In the genomic region with DNA sequence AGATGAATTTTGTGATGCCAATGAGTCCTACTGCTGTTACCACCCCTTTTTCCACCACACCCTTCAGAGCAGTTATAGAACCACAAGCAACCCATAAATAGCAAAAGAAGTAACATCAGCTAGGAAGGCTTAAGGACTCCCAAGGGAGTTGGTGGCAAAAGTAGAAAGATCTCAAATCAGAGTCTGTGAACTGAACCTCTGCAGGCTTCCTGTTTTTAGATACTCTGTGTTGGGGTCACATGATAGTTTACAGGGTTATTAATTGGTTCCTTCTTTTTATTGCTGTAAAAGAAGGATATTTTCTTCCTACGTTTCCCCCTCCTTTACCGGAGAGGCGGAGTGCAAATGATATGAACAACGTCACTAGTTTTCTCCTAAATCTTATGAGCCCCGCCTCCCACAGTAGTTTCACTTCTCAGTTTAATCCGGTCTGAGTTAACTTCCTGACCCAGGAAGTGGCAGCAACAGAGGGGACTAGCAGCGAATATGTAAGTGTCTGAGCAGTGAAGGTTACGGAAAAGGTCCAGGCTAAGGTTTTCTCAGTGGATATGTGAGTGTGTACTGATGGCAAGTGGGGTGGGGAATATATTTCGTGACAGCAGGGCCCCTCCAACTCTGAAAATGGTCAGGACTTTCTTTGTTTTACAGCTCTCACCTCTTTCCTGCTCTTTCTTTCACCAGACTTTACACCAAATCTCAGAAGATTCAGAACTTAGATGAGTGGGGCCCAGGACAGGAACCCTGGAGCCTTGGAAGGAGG, we compare ENCODE assay signal across 9 cellular contexts. TPM values are rescaled to one million over a fixed set of nuclear protein-coding genes. Genes with fewer than 3 reads are reported as not detected.
DNase-seq lines count a peak whose midpoint lies in the region; ATAC-seq and TF ChIP-seq lines count a peak whose summit lies in the region.
"Had no signal": no experiment of that assay in that cellular context is flagged by ENCODE, and none has a peak within 500 bp of the region (broad histone marks: within the 10 kb centered on the region; RNA-seq: fewer than 3 reads in every experiment).

TRIM38 (plus strand) TSS at position 435 of the 760 bp plus-strand sequence. CDS start 3,721 bp downstream, outside the sequence.

- ATAC-seq in GM18870 (IDR thresholded peaks at IDR 0.05; ENCODE audit: unreplicated experiment) (peak; percentile 70), HG03097 (IDR thresholded peaks at IDR 0.05; ENCODE audit: low FRiP score, unreplicated experiment) (peak; percentile 65)

- no peaks in the 10 kb centered on the region for H3K79me1 ChIP-seq in neuronal stem cell (ENCODE audit: low read depth, low read length)

- H3K4ac ChIP-seq in neuronal stem cell (ENCODE audit: low read length) = no peak within 1 kb of the TSS

- peaks cover 16% of the 10 kb centered on the region for H3K4me1 ChIP-seq in PC-9 (replicated peaks; ENCODE audit: insufficient read depth)
- H3K4me1 ChIP-seq in neuronal stem cell (ENCODE audit: control insufficient read depth in 2 of 2, insufficient read depth in 1 of 2, low read depth in 1 of 2, low read length in 2 of 2) = peaks cover 2 to 3% of the 10 kb centered on the region in 2 donors

- no peak within 1 kb of the TSS for H2BK120ac ChIP-seq in neuronal stem cell (ENCODE audit: low read depth, low read length)

- H3K4me3 ChIP-seq in AG09309 (ENCODE audit: control insufficient read depth, low read depth, low read length) (peak within 1 kb of the TSS; percentile 41), PC-9 (peak within 1 kb of the TSS; percentile 91), neuronal stem cell (ENCODE audit: low read length in 2 of 2) (no peak within 1 kb of the TSS)

- WGBS in neuronal stem cell (ENCODE audit: extremely low coverage in 2 of 2, insufficient read length in 2 of 2, insufficient replicate concordance in 1 of 2), 2 donors = no CpG with 5 or more reads among the region's 9 CpGs

- peaks cover 12% of the 10 kb centered on the region for H3F3A ChIP-seq in PC-9 (ENCODE audit: insufficient read depth, low read depth)

- H3K9me3 ChIP-seq in PC-9 (ENCODE audit: insufficient read depth, low read depth) (no peaks in the 10 kb centered on the region), neuronal stem cell (replicated peaks in 1 of 2; ENCODE audit: control insufficient read depth in 2 of 2, insufficient read depth in 1 of 2, low read depth in 1 of 2, low read length in 2 of 2) (peaks cover 5 to 24% of the 10 kb centered on the region in 2 donors)

- H3K27ac ChIP-seq in PC-9 = peak within 1 kb of the TSS; percentile 91
- H3K27ac ChIP-seq in neuronal stem cell (replicated peaks; ENCODE audit: low read length) = no peak within 1 kb of the TSS
- H3K27ac ChIP-seq in temporal lobe (ENCODE audit: low read depth, low read length) = peak within 1 kb of the TSS; percentile 67
- H3K27ac ChIP-seq: VCaP had no signal

- no peak within 1 kb of the TSS for H3K23ac ChIP-seq in neuronal stem cell (ENCODE audit: low read depth, low read length, poor library complexity)

- no peak within 1 kb of the TSS for H2BK5ac ChIP-seq in neuronal stem cell (ENCODE audit: low read length)

- H4K8ac ChIP-seq in neuronal stem cell (ENCODE audit: low read depth, low read length) = no peak within 1 kb of the TSS

- no peak within 1 kb of the TSS for H3K9ac ChIP-seq in neuronal stem cell (ENCODE audit: low read depth, low read length, poor library complexity)

- intact Hi-C loops in PC-9 (cut with micrococcal nuclease; ENCODE audit: unreplicated experiment) = loop anchor here (1.0 kb wide), 2 partner anchors 9 to 30 kb away; no protein-coding TSS in a partner anchor

- H2BK12ac ChIP-seq in neuronal stem cell (ENCODE audit: low read length) = no peak within 1 kb of the TSS

- H2AFZ ChIP-seq in PC-9 = peak within 1 kb of the TSS; percentile 84
- peak within 1 kb of the TSS; percentile 87 for H2AFZ ChIP-seq in neuronal stem cell (ENCODE audit: low read length)

- H4K20me1 ChIP-seq in PC-9 (ENCODE audit: insufficient read depth) = no peaks in the 10 kb centered on the region

- no peak within 1 kb of the TSS for H4K91ac ChIP-seq in neuronal stem cell (ENCODE audit: low read depth, low read length, poor library complexity)

- no peak within 1 kb of the TSS for H2BK15ac ChIP-seq in neuronal stem cell (ENCODE audit: low read length)

- peaks cover 29% of the 10 kb centered on the region for H3K79me2 ChIP-seq in PC-9 (ENCODE audit: low read depth)

- no peaks in the 10 kb centered on the region for H3K9me2 ChIP-seq in PC-9 (ENCODE audit: insufficient read depth)

- BruUV-seq in PC-9 (replicated peaks; lab: Mats Ljungman, UMichigan) = TSS peak; percentile 63

- DNase-seq in AG09309 (ENCODE audit: low read depth) = peak; percentile 85
- peak; percentile 66 to 85 for DNase-seq in PC-9
- peak; percentile 50 for DNase-seq in activated T-helper 1 cell treated with Interleukin-2 at 50 U/mL for 16 hours (ENCODE audit: low read depth)
- peak; percentile 95 for DNase-seq in fibroblast of peridontal ligament (ENCODE audit: extremely low read depth)
- no peak for DNase-seq in neuronal stem cell (ENCODE audit: low spot score)

- H3K36me3 ChIP-seq in PC-9 (ENCODE audit: low read depth) = peaks cover 22% of the 10 kb centered on the region
- H3K36me3 ChIP-seq in neuronal stem cell (replicated peaks in 1 of 2; ENCODE audit: control insufficient read depth in 2 of 2, insufficient read depth in 2 of 2, low read length in 2 of 2) = no peaks in the 10 kb centered on the region

- H3K27me3 ChIP-seq in PC-9 (ENCODE audit: insufficient read depth, low read depth) (no peaks in the 10 kb centered on the region), neuronal stem cell (ENCODE audit: control insufficient read depth in 3 of 3, insufficient read depth in 3 of 3, low read depth in 1 of 3, low read length in 3 of 3) (no peaks in the 10 kb centered on the region)

- TF ChIP-seq CTCF in AG09309 (IDR thresholded peaks at IDR 0.05; ENCODE audit: control insufficient read depth, insufficient read depth, low read depth, low read length, missing control alignments) (no peak), PC-9 (conservative IDR thresholded peaks at IDR 0.05) (no peak)

- H2AK5ac ChIP-seq in neuronal stem cell (ENCODE audit: low read depth, low read length) = no peak within 1 kb of the TSS

- H3K4me2 ChIP-seq in PC-9 (peak within 1 kb of the TSS; percentile 91), neuronal stem cell (ENCODE audit: insufficient read depth, low read length, poor library complexity, severe bottlenecking) (no peak within 1 kb of the TSS)

- no peak within 1 kb of the TSS for H3K14ac ChIP-seq in neuronal stem cell (ENCODE audit: low read length)

- CTCF ChIA-PET in PC-9 (lab: Charles Lee) = interaction anchor here (0.6 to 1.1 kb wide), 2 partner anchors 30 to 93 kb away, joined by 4 to 5 read pairs; no protein-coding TSS in a partner anchor

- POLR2A ChIA-PET in PC-9 (lab: Charles Lee; ENCODE audit: unreplicated experiment) = interaction anchor here (0.5 kb wide), 1 partner anchor 96 kb away, joined by 4 read pairs; no protein-coding TSS in a partner anchor

- H3K18ac ChIP-seq in neuronal stem cell (ENCODE audit: low read length) = peak within 1 kb of the TSS; percentile 27

RNA-seq across cellular contexts. Expression of gene TRIM38, which starts in this region (rescaled TPM):
- total RNA-seq in PC-9 (2021) (23.6 and 31.3 TPM in 2 replicates), temporal lobe (0.49 TPM)
- 0.10 TPM for polyA plus RNA-seq in neuronal stem cell (2013, experiment 1 of 2)
- polyA plus RNA-seq in neuronal stem cell (2013, experiment 2 of 2) = 0.10 TPM

Comparison
In these comparisons a context has a peak if more than half of its experiments do, and no peak if none do; other contexts are left out.
1. RNA of gene TRIM38 (total RNA-seq): 23.6 to 31.3 TPM in PC-9; 0.49 TPM in temporal lobe (single experiment); every median in the first group is over 10 times any median in the second.
2. H3K4me3 ChIP-seq: peak in AG09309 (single experiment) and PC-9 (single experiment); none in neuronal stem cell (0 of 2).